ENCODE assay signal across 8 cellular contexts in genomic region chrX:77899081-77899828, GRCh38. TPM values are rescaled to one million over a fixed set of nuclear protein-coding genes. Genes with fewer than 3 reads are reported as not detected.
DNase-seq lines count a peak whose midpoint lies in the region; ATAC-seq and TF ChIP-seq lines count a peak whose summit lies in the region.

TSS of gene COX7B (plus strand) at chrX:77899468. CDS start at chrX:77899554, 86 bp downstream.

- no peaks in the 10 kb centered on the region for H3K27me3 ChIP-seq in spleen (replicated peaks in 1 of 7)

- WGBS in spleen, 5 donors = 0 to 49% (median 1%) methylated on average over 28 of the region's 28 CpGs

- H3K9me3 ChIP-seq in spleen = peaks cover 0 to 3% (median 0%) of the 10 kb centered on the region in 8 donors

- peak within 1 kb of the TSS; percentile 68 for H3K4me3 ChIP-seq in WI38 (ENCODE audit: low read depth, low read length)
- H3K4me3 ChIP-seq in spleen = peak within 1 kb of the TSS; percentile 22 to 77 (median 48)

- peaks cover 0 to 28% (median 5%) of the 10 kb centered on the region in 6 donors for H3K36me3 ChIP-seq in spleen

- no peak for TF ChIP-seq CTCF in WI38 (IDR thresholded peaks at IDR 0.05; ENCODE audit: low read depth, low read length)
- TF ChIP-seq CTCF in spleen (IDR thresholded peaks at IDR 0.05 in 8 of 11, conservative IDR thresholded peaks at IDR 0.05 in 3 of 11) = peak in 7 of 11 experiments; percentile 19 to 64 (median 54)

- H3K27ac ChIP-seq in spleen = peak within 1 kb of the TSS; percentile 57 to 93 (median 89)

- DNase-seq in Ammon's horn (ENCODE audit: low spot score) = peak; percentile 89
- DNase-seq in NCI-H2227 treated with DMSO at 0.1 percent for 48 hours (lab: John Stamatoyannopoulos, UW) = peak; percentile 99
- peak; percentile 77 to 79 for DNase-seq in cerebellar nuclear complex (lab: John Stamatoyannopoulos, UW)
- peak; percentile 94 for DNase-seq in iris pigment epithelial cell (ENCODE audit: low read depth)
- no peak for DNase-seq in spleen

- peaks cover 0 to 34% (median 19%) of the 10 kb centered on the region in 6 donors for H3K4me1 ChIP-seq in spleen

- ATAC-seq in GM19023 (IDR thresholded peaks at IDR 0.05; ENCODE audit: unreplicated experiment) = peak; percentile 48
- ATAC-seq in HG03280 (IDR thresholded peaks at IDR 0.05; ENCODE audit: unreplicated experiment) = peak; percentile 62

- TF ChIP-seq POLR2A in spleen (IDR thresholded peaks at IDR 0.05) = peak in 1 of 3 donors; percentile 58

- intact Hi-C loops in spleen (cut with DNase I; ENCODE audit: low total_unique reads) = no loop called here

RNA-seq across cellular contexts. Expression of gene COX7B, which starts in this region (rescaled TPM):
- total RNA-seq in spleen = 100 to 1,000 TPM; 101 to 259 (median 130) TPM
- 100 to 1,000 TPM; 372 to 504 (median 462) TPM for polyA plus RNA-seq in spleen
